8 cellular contexts compared by ENCODE assay signal in the genomic region with DNA sequence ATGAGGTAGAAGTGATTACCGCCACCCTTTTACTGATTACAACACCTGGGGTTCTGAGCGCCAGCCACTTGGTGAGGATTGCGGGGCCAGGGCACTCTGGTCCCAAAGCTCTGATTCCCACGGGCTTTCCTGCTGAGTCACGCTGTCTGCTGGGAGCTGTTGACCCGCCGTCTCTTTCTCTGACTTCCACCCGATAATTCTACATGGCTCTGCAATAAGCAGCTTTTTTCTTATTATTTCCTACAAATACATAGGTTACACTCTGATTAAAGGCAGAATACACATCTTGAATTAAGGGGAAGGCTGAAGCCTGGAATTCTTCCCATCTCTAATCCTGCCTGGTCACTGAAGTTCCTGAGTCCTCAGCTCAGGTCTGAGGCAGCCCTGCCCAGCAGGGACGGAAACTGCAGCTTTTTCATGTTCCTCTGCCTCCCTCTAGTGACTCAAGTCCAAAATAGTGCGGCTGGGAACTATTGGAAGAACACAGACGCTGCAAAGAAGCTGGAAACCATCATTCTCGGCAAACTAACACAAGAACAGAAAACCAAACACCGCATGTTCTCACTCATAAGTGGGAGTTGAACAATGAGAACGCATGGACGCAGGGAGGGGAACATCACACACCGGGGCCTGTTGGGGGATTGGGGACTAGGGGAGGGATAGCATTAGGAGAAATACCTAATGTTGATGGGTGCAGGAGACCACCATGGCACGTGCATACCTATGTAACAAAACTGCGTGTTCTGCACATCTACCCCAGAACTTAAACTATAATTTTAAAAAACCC.
DNase-seq lines count a peak whose midpoint lies in the region; ATAC-seq and TF ChIP-seq lines count a peak whose summit lies in the region.

No MANE protein-coding gene starts in this region.

- CTCF ChIA-PET in A673 (lab: Charles Lee) = interaction anchor here (0.6 to 2.9 kb wide), 21 partner anchors 9 to 1587 kb away, joined by 3 to 74 read pairs (median 4); partner anchors contain the start of gene PFKFB3
- CTCF ChIA-PET in activated B cell treated with CpG ODN at 0.5 μM for 24 hours (lab: Charles Lee) = interaction anchor here (0.6 to 7.5 kb wide), 61 partner anchors 9 to 778 kb away, joined by 3 to 295 read pairs (median 5); partner anchors contain the start of genes ANKRD16, FBH1, PFKFB3 and RBM17

- peak; percentile 84 for ATAC-seq in GM18498 (IDR thresholded peaks at IDR 0.05; ENCODE audit: unreplicated experiment)
- peak; percentile 89 for ATAC-seq in HG03108 (IDR thresholded peaks at IDR 0.05; ENCODE audit: unreplicated experiment)
- ATAC-seq in activated B cell treated with CpG ODN at 0.5 μM for 24 hours (ENCODE audit: low read depth) = peak; percentile 93

- H3K27ac Mint-ChIP-seq in activated B cell treated with CpG ODN at 0.5 μM for 24 hours = no peak overlapping the region

- H3K4me1 ChIP-seq in A673 (ENCODE audit: insufficient read depth, low read length, poor library complexity, severe bottlenecking) = peaks cover 5% of the 10 kb centered on the region

- peak overlapping the region; percentile 75 for H3K4me3 Mint-ChIP-seq in activated B cell treated with CpG ODN at 0.5 μM for 24 hours

- TF ChIP-seq CTCF in A673 (conservative IDR thresholded peaks at IDR 0.05; ENCODE audit: low read depth, low read length) (peak; percentile 80), activated B cell treated with CpG ODN at 0.5 μM for 24 hours (IDR thresholded peaks at IDR 0.05) (peak; percentile 57)

- H3K27me3 ChIP-seq in A673 (replicated peaks; ENCODE audit: insufficient read depth, low read depth, low read length, poor library complexity) = peaks cover 20% of the 10 kb centered on the region

- H3K36me3 Mint-ChIP-seq in activated B cell treated with CpG ODN at 0.5 μM for 24 hours (ENCODE audit: low read depth) = no peaks in the 10 kb centered on the region

- H3K9me3 ChIP-seq in A673 (ENCODE audit: low read depth, low read length, poor library complexity, severe bottlenecking) = no peaks in the 10 kb centered on the region

- H3K27me3 Mint-ChIP-seq in activated B cell treated with CpG ODN at 0.5 μM for 24 hours = peaks cover 6% of the 10 kb centered on the region

- DNase-seq in A673 (ENCODE audit: low spot score) = peak; percentile 92
- DNase-seq in NCI-H2227 (lab: John Stamatoyannopoulos, UW; ENCODE audit: unreplicated experiment) = peak; percentile 82
- no peak for DNase-seq in activated B cell treated with CpG ODN at 0.5 μM for 24 hours
- DNase-seq in dermis blood vessel endothelial cell = peak; percentile 94
- peak; percentile 94 for DNase-seq in left kidney (ENCODE audit: low read depth, low spot score)
- peak; percentile 50 to 55 for DNase-seq in stimulated activated CD4-positive, alpha-beta T cell treated with anti-CD3 and anti-CD28 coated beads, Interleukin-2, amount 100 ng/mL, for 24 hours

- H3K9me3 Mint-ChIP-seq in activated B cell treated with CpG ODN at 0.5 μM for 24 hours = no peaks in the 10 kb centered on the region

- no peak overlapping the region for H3K27ac ChIP-seq in A673 (ENCODE audit: low read depth, low read length, poor library complexity, severe bottlenecking)

- POLR2A ChIA-PET in A673 (lab: Charles Lee; ENCODE audit: low non-redundant PET) = no interaction called here
- POLR2A ChIA-PET in activated B cell treated with CpG ODN at 0.5 μM for 24 hours (lab: Charles Lee) = interaction anchor here (0.5 to 9.3 kb wide), 20 partner anchors 10 to 550 kb away, joined by 3 to 245 read pairs (median 5); partner anchors contain the start of gene PFKFB3

- no peaks in the 10 kb centered on the region for H3K36me3 ChIP-seq in A673 (ENCODE audit: insufficient read depth, low read length, poor library complexity, severe bottlenecking)

- H3K4me3 ChIP-seq in A673 (ENCODE audit: low read depth, low read length, poor library complexity, severe bottlenecking) = peak overlapping the region; percentile 35

- intact Hi-C loops in A673 (cut with micrococcal nuclease; ENCODE audit: unreplicated experiment) (loop anchor here (1.0 to 10.0 kb wide), 5 partner anchors 199 to 957 kb away; partner anchors contain the start of gene PFKFB3), activated B cell treated with CpG ODN at 0.5 μM for 24 hours (cut with micrococcal nuclease) (loop anchor here (1.0 to 10.0 kb wide), 10 partner anchors 53 to 1413 kb away; partner anchors contain the start of genes PFKFB3 and TAF3)

- no TSS peak for BruUV-seq in A673 (replicated peaks; lab: Mats Ljungman, UMichigan)

- H3K4me1 Mint-ChIP-seq in activated B cell treated with CpG ODN at 0.5 μM for 24 hours = peaks cover 33% of the 10 kb centered on the region
